2 cellular contexts compared by ENCODE assay signal in the genomic region with DNA sequence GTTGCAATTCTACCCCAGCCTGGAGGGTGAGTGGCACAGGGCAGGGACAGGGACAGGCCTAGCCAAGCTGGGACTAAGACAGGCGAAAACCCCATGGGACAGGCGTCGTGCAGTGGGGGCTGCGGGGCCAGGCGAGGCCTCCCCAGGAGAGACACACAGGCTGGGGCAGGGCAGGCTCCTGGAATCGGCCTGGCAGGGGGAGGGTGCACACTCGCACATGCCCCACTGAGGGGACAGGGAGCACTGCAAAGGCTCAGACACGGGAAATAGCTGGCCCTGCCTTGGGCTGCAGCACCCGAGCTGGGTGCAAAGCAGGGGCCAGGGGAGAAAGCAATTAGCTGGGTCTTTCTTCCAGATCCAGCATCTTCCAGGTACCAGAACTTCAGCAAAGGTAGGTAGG.
TF ChIP-seq lines count a peak whose summit lies in the region.

No MANE protein-coding gene starts in this region.

TF ChIP-seq in GM12878, 131 proteins besides CTCF, POLR2A, EP300 and RAD21:
- TF ChIP-seq HDGF (IDR thresholded peaks at IDR 0.05), result no peak
- TF ChIP-seq ZNF274 (IDR thresholded peaks at IDR 0.05; ENCODE audit: insufficient read depth, insufficient read length), result no peak
- TF ChIP-seq POU2F2 (IDR thresholded peaks at IDR 0.05; ENCODE audit: borderline replicate concordance, low read depth, low read length), result no peak
- no peak for TF ChIP-seq RAD51 (IDR thresholded peaks at IDR 0.05)
- TF ChIP-seq, protein P1, sequence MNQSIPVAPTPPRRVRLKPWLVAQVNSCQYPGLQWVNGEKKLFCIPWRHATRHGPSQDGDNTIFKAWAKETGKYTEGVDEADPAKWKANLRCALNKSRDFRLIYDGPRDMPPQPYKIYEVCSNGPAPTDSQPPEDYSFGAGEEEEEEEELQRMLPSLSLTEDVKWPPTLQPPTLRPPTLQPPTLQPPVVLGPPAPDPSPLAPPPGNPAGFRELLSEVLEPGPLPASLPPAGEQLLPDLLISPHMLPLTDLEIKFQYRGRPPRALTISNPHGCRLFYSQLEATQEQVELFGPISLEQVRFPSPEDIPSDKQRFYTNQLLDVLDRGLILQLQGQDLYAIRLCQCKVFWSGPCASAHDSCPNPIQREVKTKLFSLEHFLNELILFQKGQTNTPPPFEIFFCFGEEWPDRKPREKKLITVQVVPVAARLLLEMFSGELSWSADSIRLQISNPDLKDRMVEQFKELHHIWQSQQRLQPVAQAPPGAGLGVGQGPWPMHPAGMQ (IDR thresholded peaks at IDR 0.05; ENCODE audit: borderline replicate concordance), result no peak
- TF ChIP-seq IKZF2 (IDR thresholded peaks at IDR 0.05), result no peak
- TF ChIP-seq CREM (IDR thresholded peaks at IDR 0.05; ENCODE audit: low read depth), result no peak

TF ChIP-seq in WTC11, 78 proteins besides CTCF, POLR2A, EP300 and RAD21:
- TF ChIP-seq, protein P2, sequence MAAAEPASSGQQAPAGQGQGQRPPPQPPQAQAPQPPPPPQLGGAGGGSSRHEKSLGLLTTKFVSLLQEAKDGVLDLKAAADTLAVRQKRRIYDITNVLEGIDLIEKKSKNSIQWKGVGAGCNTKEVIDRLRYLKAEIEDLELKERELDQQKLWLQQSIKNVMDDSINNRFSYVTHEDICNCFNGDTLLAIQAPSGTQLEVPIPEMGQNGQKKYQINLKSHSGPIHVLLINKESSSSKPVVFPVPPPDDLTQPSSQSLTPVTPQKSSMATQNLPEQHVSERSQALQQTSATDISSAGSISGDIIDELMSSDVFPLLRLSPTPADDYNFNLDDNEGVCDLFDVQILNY (CRISPR knock-in tag; IDR thresholded peaks at IDR 0.05), result no peak
- TF ChIP-seq ZNF671 (CRISPR knock-in tag; IDR thresholded peaks at IDR 0.05) (no peak), JAZF1 (CRISPR knock-in tag; IDR thresholded peaks at IDR 0.05) (no peak), CREM (CRISPR knock-in tag; IDR thresholded peaks at IDR 0.05) (no peak), OVOL2 (CRISPR knock-in tag; IDR thresholded peaks at IDR 0.05; ENCODE audit: borderline replicate concordance) (no peak), TEAD4 (CRISPR knock-in tag; IDR thresholded peaks at IDR 0.05) (no peak), GTF2I (CRISPR knock-in tag; conservative IDR thresholded peaks at IDR 0.05) (no peak)
- TF ChIP-seq, protein P3, sequence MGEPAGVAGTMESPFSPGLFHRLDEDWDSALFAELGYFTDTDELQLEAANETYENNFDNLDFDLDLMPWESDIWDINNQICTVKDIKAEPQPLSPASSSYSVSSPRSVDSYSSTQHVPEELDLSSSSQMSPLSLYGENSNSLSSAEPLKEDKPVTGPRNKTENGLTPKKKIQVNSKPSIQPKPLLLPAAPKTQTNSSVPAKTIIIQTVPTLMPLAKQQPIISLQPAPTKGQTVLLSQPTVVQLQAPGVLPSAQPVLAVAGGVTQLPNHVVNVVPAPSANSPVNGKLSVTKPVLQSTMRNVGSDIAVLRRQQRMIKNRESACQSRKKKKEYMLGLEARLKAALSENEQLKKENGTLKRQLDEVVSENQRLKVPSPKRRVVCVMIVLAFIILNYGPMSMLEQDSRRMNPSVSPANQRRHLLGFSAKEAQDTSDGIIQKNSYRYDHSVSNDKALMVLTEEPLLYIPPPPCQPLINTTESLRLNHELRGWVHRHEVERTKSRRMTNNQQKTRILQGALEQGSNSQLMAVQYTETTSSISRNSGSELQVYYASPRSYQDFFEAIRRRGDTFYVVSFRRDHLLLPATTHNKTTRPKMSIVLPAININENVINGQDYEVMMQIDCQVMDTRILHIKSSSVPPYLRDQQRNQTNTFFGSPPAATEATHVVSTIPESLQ (CRISPR knock-in tag; IDR thresholded peaks at IDR 0.05), result no peak
- TF ChIP-seq, protein P4, sequence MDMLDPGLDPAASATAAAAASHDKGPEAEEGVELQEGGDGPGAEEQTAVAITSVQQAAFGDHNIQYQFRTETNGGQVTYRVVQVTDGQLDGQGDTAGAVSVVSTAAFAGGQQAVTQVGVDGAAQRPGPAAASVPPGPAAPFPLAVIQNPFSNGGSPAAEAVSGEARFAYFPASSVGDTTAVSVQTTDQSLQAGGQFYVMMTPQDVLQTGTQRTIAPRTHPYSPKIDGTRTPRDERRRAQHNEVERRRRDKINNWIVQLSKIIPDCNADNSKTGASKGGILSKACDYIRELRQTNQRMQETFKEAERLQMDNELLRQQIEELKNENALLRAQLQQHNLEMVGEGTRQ (CRISPR knock-in tag; IDR thresholded peaks at IDR 0.05), result no peak
TF ChIP-seq in WTC11: peak in this region for 0.
